1 cellular context compared by ENCODE assay signal in the genomic region with DNA sequence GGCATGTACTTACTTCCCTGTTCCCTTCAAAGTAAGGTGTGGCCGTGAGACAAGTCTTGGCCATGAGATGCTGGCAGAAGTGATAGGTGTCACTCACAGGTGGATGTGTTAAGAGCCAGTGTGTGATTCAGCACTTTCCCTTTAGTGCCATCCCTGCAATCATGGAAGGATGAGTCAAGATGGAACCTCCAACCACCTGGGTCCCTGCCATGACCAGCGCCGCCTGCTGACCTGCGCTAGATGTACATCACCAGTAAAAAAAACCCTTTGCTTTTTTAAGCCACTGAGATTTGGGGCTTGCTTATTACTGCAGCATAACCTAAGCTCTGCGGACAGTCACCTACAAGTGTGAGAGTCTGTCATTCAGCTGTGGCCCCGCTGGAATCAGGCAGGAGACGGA.
TF ChIP-seq lines count a peak whose summit lies in the region.

No MANE protein-coding gene starts in this region.

TF ChIP-seq in K562, 482 proteins besides CTCF, POLR2A, EP300 and RAD21 (continued from another document and continues in another):
- peak; percentile 86 for TF ChIP-seq ZNF384 (IDR thresholded peaks at IDR 0.05; ENCODE audit: low read depth, low read length)
- no peak for TF ChIP-seq RBM22 (IDR thresholded peaks at IDR 0.05; ENCODE audit: low read depth, low read length, poor library complexity, severe bottlenecking)
- TF ChIP-seq, protein P1, sequence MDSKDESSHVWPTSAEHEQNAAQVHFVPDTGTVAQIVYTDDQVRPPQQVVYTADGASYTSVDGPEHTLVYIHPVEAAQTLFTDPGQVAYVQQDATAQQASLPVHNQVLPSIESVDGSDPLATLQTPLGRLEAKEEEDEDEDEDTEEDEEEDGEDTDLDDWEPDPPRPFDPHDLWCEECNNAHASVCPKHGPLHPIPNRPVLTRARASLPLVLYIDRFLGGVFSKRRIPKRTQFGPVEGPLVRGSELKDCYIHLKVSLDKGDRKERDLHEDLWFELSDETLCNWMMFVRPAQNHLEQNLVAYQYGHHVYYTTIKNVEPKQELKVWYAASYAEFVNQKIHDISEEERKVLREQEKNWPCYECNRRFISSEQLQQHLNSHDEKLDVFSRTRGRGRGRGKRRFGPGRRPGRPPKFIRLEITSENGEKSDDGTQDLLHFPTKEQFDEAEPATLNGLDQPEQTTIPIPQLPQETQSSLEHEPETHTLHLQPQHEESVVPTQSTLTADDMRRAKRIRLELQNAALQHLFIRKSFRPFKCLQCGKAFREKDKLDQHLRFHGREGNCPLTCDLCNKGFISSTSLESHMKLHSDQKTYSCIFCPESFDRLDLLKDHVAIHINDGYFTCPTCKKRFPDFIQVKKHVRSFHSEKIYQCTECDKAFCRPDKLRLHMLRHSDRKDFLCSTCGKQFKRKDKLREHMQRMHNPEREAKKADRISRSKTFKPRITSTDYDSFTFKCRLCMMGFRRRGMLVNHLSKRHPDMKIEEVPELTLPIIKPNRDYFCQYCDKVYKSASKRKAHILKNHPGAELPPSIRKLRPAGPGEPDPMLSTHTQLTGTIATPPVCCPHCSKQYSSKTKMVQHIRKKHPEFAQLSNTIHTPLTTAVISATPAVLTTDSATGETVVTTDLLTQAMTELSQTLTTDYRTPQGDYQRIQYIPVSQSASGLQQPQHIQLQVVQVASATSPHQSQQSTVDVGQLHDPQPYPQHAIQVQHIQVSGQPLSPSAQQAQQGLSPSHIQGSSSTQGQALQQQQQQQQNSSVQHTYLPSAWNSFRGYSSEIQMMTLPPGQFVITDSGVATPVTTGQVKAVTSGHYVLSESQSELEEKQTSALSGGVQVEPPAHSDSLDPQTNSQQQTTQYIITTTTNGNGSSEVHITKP (IDR thresholded peaks at IDR 0.05; ENCODE audit: partially characterized antibody), result no peak
- TF ChIP-seq CREM (IDR thresholded peaks at IDR 0.05; ENCODE audit: low read depth), result 0 out of 2 replicates have a peak, but pooled peaks have one; percentile 28
- no peak for TF ChIP-seq ZNF184 (CRISPR knock-in tag; IDR thresholded peaks at IDR 0.05)
- peak in 1 of 2 experiments; percentile 63; a peak in 1 of 3 replicates for TF ChIP-seq CBX3 (IDR thresholded peaks at IDR 0.05; ENCODE audit: borderline replicate concordance in 1 of 2, low read length in 2 of 2)
- TF ChIP-seq TEAD2 (tag; IDR thresholded peaks at IDR 0.05), result no peak
- no peak for TF ChIP-seq RBM25 (IDR thresholded peaks at IDR 0.05; ENCODE audit: low read depth, low read length, severe bottlenecking)
- no peak for TF ChIP-seq HSF4 (CRISPR knock-in tag; IDR thresholded peaks at IDR 0.05; ENCODE audit: borderline replicate concordance)
- TF ChIP-seq ZNF140 (CRISPR knock-in tag; IDR thresholded peaks at IDR 0.05), result no peak
- peak in 1 of 2 experiments; percentile 79; a peak in 3 of 4 replicates for TF ChIP-seq RCOR1 (IDR thresholded peaks at IDR 0.05; ENCODE audit: borderline replicate concordance in 1 of 2, low read depth in 2 of 2, low read length in 2 of 2)
- TF ChIP-seq ZNF79 (CRISPR knock-in tag; IDR thresholded peaks at IDR 0.05; ENCODE audit: low read depth), result no peak
- TF ChIP-seq ESRRA (IDR thresholded peaks at IDR 0.05; ENCODE audit: borderline replicate concordance, low read depth), result 0 out of 2 replicates have a peak, but pooled peaks have one; percentile 8
- TF ChIP-seq ETS2 (tag; IDR thresholded peaks at IDR 0.05; ENCODE audit: borderline replicate concordance, poor library complexity, severe bottlenecking), result no peak
- TF ChIP-seq, protein P2, sequence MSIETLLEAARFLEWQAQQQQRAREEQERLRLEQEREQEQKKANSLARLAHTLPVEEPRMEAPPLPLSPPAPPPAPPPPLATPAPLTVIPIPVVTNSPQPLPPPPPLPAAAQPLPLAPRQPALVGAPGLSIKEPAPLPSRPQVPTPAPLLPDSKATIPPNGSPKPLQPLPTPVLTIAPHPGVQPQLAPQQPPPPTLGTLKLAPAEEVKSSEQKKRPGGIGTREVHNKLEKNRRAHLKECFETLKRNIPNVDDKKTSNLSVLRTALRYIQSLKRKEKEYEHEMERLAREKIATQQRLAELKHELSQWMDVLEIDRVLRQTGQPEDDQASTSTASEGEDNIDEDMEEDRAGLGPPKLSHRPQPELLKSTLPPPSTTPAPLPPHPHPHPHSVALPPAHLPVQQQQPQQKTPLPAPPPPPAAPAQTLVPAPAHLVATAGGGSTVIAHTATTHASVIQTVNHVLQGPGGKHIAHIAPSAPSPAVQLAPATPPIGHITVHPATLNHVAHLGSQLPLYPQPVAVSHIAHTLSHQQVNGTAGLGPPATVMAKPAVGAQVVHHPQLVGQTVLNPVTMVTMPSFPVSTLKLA (conservative IDR thresholded peaks at IDR 0.05), result no peak
- 0 out of 2 replicates have a peak, but pooled peaks have one; percentile 34 for TF ChIP-seq CC2D1A (IDR thresholded peaks at IDR 0.05)
- TF ChIP-seq CCAR2 (IDR thresholded peaks at IDR 0.05; ENCODE audit: low read depth, low read length), result no peak
- TF ChIP-seq, protein P3, sequence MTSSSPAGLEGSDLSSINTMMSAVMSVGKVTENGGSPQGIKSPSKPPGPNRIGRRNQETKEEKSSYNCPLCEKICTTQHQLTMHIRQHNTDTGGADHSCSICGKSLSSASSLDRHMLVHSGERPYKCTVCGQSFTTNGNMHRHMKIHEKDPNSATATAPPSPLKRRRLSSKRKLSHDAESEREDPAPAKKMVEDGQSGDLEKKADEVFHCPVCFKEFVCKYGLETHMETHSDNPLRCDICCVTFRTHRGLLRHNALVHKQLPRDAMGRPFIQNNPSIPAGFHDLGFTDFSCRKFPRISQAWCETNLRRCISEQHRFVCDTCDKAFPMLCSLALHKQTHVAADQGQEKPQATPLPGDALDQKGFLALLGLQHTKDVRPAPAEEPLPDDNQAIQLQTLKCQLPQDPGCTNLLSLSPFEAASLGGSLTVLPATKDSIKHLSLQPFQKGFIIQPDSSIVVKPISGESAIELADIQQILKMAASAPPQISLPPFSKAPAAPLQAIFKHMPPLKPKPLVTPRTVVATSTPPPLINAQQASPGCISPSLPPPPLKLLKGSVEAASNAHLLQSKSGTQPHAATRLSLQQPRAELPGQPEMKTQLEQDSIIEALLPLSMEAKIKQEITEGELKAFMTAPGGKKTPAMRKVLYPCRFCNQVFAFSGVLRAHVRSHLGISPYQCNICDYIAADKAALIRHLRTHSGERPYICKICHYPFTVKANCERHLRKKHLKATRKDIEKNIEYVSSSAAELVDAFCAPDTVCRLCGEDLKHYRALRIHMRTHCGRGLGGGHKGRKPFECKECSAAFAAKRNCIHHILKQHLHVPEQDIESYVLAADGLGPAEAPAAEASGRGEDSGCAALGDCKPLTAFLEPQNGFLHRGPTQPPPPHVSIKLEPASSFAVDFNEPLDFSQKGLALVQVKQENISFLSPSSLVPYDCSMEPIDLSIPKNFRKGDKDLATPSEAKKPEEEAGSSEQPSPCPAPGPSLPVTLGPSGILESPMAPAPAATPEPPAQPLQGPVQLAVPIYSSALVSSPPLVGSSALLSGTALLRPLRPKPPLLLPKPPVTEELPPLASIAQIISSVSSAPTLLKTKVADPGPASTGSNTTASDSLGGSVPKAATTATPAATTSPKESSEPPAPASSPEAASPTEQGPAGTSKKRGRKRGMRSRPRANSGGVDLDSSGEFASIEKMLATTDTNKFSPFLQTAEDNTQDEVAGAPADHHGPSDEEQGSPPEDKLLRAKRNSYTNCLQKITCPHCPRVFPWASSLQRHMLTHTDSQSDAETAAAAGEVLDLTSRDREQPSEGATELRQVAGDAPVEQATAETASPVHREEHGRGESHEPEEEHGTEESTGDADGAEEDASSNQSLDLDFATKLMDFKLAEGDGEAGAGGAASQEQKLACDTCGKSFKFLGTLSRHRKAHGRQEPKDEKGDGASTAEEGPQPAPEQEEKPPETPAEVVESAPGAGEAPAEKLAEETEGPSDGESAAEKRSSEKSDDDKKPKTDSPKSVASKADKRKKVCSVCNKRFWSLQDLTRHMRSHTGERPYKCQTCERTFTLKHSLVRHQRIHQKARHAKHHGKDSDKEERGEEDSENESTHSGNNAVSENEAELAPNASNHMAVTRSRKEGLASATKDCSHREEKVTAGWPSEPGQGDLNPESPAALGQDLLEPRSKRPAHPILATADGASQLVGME (CRISPR knock-in tag; IDR thresholded peaks at IDR 0.05), result no peak
- TF ChIP-seq ASH1L (IDR thresholded peaks at IDR 0.05; ENCODE audit: borderline replicate concordance, low read depth, partially characterized antibody), result no peak
- TF ChIP-seq, protein P4, sequence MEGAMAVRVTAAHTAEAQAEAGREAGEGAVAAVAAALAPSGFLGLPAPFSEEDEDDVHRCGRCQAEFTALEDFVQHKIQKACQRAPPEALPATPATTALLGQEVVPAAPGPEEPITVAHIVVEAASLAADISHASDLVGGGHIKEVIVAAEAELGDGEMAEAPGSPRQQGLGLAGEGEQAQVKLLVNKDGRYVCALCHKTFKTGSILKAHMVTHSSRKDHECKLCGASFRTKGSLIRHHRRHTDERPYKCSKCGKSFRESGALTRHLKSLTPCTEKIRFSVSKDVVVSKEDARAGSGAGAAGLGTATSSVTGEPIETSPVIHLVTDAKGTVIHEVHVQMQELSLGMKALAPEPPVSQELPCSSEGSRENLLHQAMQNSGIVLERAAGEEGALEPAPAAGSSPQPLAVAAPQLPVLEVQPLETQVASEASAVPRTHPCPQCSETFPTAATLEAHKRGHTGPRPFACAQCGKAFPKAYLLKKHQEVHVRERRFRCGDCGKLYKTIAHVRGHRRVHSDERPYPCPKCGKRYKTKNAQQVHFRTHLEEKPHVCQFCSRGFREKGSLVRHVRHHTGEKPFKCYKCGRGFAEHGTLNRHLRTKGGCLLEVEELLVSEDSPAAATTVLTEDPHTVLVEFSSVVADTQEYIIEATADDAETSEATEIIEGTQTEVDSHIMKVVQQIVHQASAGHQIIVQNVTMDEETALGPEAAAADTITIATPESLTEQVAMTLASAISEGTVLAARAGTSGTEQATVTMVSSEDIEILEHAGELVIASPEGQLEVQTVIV (CRISPR knock-in tag; IDR thresholded peaks at IDR 0.05; ENCODE audit: borderline replicate concordance), result no peak
- TF ChIP-seq ZSCAN29 (IDR thresholded peaks at IDR 0.05), result no peak
- TF ChIP-seq, protein P5, sequence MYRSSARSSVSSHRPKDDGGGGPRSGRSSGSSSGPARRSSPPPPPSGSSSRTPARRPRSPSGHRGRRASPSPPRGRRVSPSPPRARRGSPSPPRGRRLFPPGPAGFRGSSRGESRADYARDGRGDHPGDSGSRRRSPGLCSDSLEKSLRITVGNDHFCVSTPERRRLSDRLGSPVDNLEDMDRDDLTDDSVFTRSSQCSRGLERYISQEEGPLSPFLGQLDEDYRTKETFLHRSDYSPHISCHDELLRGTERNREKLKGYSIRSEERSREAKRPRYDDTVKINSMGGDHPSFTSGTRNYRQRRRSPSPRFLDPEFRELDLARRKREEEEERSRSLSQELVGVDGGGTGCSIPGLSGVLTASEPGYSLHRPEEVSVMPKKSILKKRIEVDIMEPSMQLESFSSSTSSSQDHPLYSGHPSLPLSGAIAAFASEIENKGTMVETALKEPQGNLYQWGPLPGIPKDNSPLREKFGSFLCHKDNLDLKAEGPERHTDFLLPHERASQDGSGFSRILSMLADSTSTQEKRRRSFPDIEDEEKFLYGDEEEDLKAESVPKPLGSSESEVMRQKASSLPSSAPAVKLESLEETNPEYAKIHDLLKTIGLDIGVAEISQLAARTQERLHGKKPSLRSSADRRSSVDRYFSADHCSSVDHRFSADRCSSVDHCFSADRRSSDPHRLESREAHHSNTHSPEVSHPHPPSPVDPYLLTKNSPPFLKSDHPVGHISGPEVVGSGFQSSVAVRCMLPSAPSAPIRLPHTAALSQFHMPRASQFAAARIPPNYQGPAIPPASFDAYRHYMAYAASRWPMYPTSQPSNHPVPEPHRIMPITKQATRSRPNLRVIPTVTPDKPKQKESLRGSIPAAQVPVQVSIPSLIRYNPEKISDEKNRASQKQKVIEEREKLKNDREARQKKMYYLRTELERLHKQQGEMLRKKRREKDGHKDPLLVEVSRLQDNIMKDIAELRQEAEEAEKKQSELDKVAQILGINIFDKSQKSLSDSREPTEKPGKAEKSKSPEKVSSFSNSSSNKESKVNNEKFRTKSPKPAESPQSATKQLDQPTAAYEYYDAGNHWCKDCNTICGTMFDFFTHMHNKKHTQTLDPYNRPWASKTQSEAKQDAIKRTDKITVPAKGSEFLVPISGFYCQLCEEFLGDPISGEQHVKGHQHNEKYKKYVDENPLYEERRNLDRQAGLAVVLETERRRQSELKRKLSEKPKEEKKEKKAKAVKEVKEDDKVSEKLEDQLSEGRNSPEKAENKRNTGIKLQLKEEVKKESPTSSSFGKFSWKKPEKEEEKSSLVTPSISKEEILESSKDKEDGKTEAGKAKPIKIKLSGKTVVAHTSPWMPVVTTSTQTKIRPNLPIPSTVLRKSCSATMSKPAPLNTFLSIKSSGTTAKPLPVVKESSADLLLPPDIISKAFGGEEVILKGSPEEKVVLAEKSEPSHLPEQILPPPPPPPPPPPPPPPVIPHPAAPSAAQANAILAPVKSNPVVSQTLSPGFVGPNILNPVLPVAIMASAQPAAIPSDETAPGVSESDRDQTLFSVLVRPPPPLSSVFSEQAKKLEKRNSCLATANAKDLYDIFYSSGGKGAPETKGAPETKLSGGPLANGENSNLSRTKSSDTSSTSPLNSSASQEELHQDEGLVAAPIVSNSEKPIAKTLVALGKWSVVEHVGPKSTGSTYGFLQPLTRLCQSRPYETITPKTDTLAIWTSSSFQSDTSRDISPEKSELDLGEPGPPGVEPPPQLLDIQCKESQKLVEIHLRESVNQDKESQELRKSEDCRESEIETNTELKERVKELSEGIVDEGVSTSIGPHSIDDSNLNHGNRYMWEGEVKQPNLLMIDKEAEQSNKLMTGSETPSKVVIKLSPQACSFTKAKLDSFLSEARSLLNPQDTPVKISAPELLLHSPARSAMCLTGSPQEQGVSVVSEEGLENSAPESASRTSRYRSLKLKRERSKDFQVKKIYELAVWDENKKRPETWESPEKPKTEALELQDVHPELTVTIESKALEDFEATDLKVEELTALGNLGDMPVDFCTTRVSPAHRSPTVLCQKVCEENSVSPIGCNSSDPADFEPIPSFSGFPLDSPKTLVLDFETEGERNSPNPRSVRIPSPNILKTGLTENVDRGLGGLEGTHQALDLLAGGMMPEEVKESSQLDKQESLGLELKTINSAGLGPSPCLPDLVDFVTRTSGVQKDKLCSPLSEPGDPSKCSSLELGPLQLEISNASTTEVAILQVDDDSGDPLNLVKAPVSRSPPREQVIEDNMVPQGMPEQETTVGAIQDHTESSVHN (IDR thresholded peaks at IDR 0.05; ENCODE audit: borderline replicate concordance in 1 of 2, low read depth in 1 of 2), result no peak
- TF ChIP-seq HMG20A (CRISPR knock-in tag; conservative IDR thresholded peaks at IDR 0.05), result no peak
- TF ChIP-seq CTBP1 (IDR thresholded peaks at IDR 0.05; ENCODE audit: borderline replicate concordance), result peak; percentile 86
- TF ChIP-seq, protein P6, sequence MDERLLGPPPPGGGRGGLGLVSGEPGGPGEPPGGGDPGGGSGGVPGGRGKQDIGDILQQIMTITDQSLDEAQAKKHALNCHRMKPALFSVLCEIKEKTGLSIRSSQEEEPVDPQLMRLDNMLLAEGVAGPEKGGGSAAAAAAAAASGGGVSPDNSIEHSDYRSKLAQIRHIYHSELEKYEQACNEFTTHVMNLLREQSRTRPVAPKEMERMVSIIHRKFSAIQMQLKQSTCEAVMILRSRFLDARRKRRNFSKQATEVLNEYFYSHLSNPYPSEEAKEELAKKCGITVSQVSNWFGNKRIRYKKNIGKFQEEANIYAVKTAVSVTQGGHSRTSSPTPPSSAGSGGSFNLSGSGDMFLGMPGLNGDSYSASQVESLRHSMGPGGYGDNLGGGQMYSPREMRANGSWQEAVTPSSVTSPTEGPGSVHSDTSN (CRISPR knock-in tag; IDR thresholded peaks at IDR 0.05; ENCODE audit: low read depth), result no peak
- TF ChIP-seq, protein P6 (tag; conservative IDR thresholded peaks at IDR 0.05; ENCODE audit: low read depth), result 0 out of 2 replicates have a peak, but pooled peaks have one; percentile 32
